ENCODE assay signal across 17 cellular contexts in the genomic region with DNA sequence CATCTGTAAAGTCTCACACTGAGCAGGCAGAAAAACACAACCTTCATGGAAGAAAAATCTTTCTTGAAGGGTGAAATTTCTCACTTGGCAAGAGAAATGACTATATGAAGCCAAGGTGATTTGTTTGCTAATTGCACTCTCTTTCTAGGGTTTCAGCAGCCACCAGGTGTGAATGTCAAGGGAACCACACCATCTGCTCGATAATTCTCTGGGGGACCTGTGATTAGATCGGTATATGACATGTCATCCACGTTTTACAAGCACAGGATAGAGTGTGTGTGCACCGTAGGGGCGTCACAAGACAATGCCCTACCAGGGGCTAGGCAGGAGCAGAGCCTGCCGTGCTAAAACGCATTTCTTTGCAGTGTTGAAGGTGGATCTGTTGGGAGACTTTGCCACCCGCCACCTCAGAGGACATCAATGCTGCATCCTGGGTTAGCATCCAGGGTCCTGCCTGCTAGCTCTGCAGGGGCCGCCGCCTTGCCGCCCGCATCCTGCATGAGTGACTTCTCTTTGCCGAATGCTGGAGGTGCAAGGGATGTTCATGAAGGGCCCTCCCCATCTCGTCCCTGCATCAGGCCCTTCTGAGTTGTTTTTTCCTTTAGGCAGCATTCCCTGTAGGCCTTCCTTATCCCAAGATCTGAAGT. TPM values are rescaled to one million over a fixed set of nuclear protein-coding genes. Genes with fewer than 3 reads are reported as not detected.
DNase-seq lines count a peak whose midpoint lies in the region; ATAC-seq and TF ChIP-seq lines count a peak whose summit lies in the region.
"Had no signal": no experiment of that assay in that cellular context is flagged by ENCODE, and none has a peak within 500 bp of the region (broad histone marks: within the 10 kb centered on the region; RNA-seq: fewer than 3 reads in every experiment).

No MANE protein-coding gene starts in this region.

- H3K27me3 ChIP-seq in neural cell (ENCODE audit: insufficient read depth, low read depth, low read length): no peaks in the 10 kb centered on the region

- no peak for TF ChIP-seq EP300 in neural cell (conservative IDR thresholded peaks at IDR 0.05; ENCODE audit: poor library complexity, severe bottlenecking)

- peaks cover 4% of the 10 kb centered on the region for H3F3A ChIP-seq in neural cell (ENCODE audit: insufficient read depth, low read length, poor library complexity, severe bottlenecking)

- no peak overlapping the region for H3K27ac ChIP-seq in neural cell (ENCODE audit: low read length)

- no peaks in the 10 kb centered on the region for H3K9me2 ChIP-seq in neural cell (ENCODE audit: insufficient read depth, low read length)

- no peak for TF ChIP-seq RAD21 in neural cell (conservative IDR thresholded peaks at IDR 0.05)

- H3K36me3 ChIP-seq in neural cell (ENCODE audit: insufficient read depth, low read length): no peaks in the 10 kb centered on the region

- no peak overlapping the region for H2AFZ ChIP-seq in neural cell (ENCODE audit: low read depth, low read length)

- H4K20me1 ChIP-seq in neural cell (ENCODE audit: insufficient read depth): no peaks in the 10 kb centered on the region

- no peak overlapping the region for H3K4me2 ChIP-seq in neural cell (ENCODE audit: low read length)

- H3K9ac ChIP-seq in neural cell (ENCODE audit: low read length): no peak overlapping the region

- H3K9me3 ChIP-seq in neural cell (ENCODE audit: low read length): no peaks in the 10 kb centered on the region

- no peak for TF ChIP-seq CTCF in neural cell (IDR thresholded peaks at IDR 0.05; ENCODE audit: poor library complexity, severe bottlenecking)

- no peaks in the 10 kb centered on the region for H3K79me2 ChIP-seq in neural cell (replicated peaks; ENCODE audit: insufficient read depth, low read length)

- peak overlapping the region; percentile 7 for H3K4me3 ChIP-seq in neural cell (ENCODE audit: low read length)

- DNase-seq in DMS 273 (lab: John Stamatoyannopoulos, UW; ENCODE audit: unreplicated experiment) (peak; percentile 35), DMS 273 treated with DMSO at 0.1 percent for 48 hours (lab: John Stamatoyannopoulos, UW) (no peak), NCI-H345 treated with DMSO at 0.1 percent for 48 hours (lab: John Stamatoyannopoulos, UW; ENCODE audit: unreplicated experiment) (peak; percentile 8), NOMO-1 treated with DMSO at 0.1 percent for 48 hours (lab: John Stamatoyannopoulos, UW; ENCODE audit: unreplicated experiment) (no peak), activated gamma-delta T cell (lab: John Stamatoyannopoulos, UW) (no peak)
- DNase-seq: 8988T; activated CD4-positive, alpha-beta T cell treated with anti-CD3 and anti-CD28 coated beads, Interleukin-2, amount 10 ng/mL, durations not matched to agents 7 days and 5 days; activated T-cell treated with anti-CD3 and anti-CD28 coated beads, Interleukin-2, amount 50 U/mL, for 4 hours; CD4-positive, alpha-beta memory T cell; foreskin melanocyte; SHP77 treated with DMSO at 0.1 percent for 48 hours; substantia nigra; T-helper 9 cell had no signal

- peak; percentile 46 for ATAC-seq in HG03064 (IDR thresholded peaks at IDR 0.05; ENCODE audit: low read depth, unreplicated experiment)
- ATAC-seq in GM18861 (IDR thresholded peaks at IDR 0.05; ENCODE audit: unreplicated experiment): no peak
- ATAC-seq: activated T-cell treated with anti-CD3 and anti-CD28 coated beads, Interleukin-2, amount 50 U/mL, for 4 hours; HepG2 had no signal

TF ChIP-seq in neural cell, 6 proteins besides CTCF, POLR2A, EP300 and RAD21:
- TF ChIP-seq TAF1 (IDR thresholded peaks at IDR 0.05; ENCODE audit: low read depth) (no peak), MXI1 (conservative IDR thresholded peaks at IDR 0.05; ENCODE audit: poor library complexity, severe bottlenecking) (no peak), EZH2 (IDR thresholded peaks at IDR 0.05; ENCODE audit: borderline replicate concordance, insufficient read depth, low read length, poor library complexity, severe bottlenecking) (no peak)

RNA-seq across cellular contexts. Expression of a gene that starts 37.8 kb away (rescaled TPM):
- 55.6 and 66.7 TPM in 2 replicates for polyA plus RNA-seq in neural cell
- polyA minus RNA-seq in neural cell: 107 and 108 TPM in 2 replicates

RNA-seq across cellular contexts. Expression of a gene that starts 53.3 kb away (rescaled TPM):
- polyA plus RNA-seq in neural cell: 1.0 TPM in 1 of 2 replicates, not detected in the other
- 0.49 TPM in 1 of 2 replicates, not detected in the other for polyA minus RNA-seq in neural cell
- polyA plus RNA-seq: CD4-positive, alpha-beta memory T cell had no signal

Comparison
In these comparisons a context has a peak if more than half of its experiments do, and no peak if none do; other contexts are left out.
1. DNase-seq: peak in DMS 273 (single experiment) and NCI-H345 treated with DMSO at 0.1 percent for 48 hours (single experiment); none in DMS 273 treated with DMSO at 0.1 percent for 48 hours (single experiment), NOMO-1 treated with DMSO at 0.1 percent for 48 hours (single experiment) and activated gamma-delta T cell (single experiment).